Comparison of ENCODE assay signal across 16 cellular contexts in the genomic region with DNA sequence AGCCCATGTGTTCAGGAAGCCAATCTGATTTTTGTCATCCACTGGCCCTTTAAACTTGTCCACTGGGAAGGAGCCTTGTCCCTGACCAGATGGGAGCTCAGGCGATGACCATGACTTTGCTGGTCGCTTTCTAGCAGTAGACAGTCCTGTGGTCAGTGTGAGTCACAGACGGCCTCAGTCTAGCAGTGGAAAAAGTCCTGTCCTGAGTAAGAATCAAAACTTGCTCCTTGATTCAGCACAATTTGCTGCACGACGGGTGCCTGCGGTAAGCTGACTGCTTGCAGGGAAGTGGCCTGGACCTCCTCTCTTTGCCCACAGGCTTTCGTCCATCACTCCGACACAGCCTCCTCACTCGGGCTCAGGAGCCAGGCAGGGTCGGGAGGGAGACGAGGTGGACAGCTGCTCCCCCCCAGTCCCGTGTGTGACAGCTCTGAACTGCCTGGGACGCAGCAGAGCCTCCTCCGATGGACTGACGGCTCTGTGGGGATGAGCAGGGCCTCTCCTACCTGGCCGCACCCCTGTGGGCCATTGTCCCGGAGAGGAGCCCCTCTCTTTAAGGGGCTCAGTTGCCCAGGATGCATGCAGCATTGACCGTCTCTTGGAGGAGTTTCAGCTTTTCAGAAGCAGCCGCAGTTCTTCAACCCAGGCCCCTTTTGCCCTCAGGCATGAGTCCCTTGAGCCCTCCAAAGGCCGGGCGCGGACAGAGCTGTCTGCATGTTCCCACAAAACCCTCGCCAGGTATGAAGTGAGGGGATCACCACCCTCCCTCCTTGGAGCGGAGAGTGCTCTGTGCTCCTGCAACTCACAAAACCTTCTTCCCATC.
A peak's percentile ranks its signal among the peaks of the same experiment; 100 is the strongest.
DNase-seq lines count a peak whose midpoint lies in the region; ATAC-seq and TF ChIP-seq lines count a peak whose summit lies in the region.
"Had no signal": no experiment of that assay in that cellular context is flagged by ENCODE, and none has a peak within 500 bp of the region (broad histone marks: within the 10 kb centered on the region; RNA-seq: fewer than 3 reads in every experiment).

No MANE protein-coding gene starts in this region.

- no peaks in the 10 kb centered on the region for H3K36me3 ChIP-seq in HCT116 (ENCODE audit: control insufficient read depth in 1 of 2, insufficient read depth in 2 of 2, low read length in 2 of 2)
- H3K36me3 ChIP-seq: upper lobe of right lung had no signal

- TF ChIP-seq CTCF in AG04449 (IDR thresholded peaks at IDR 0.05; ENCODE audit: insufficient read depth, low read length, missing control alignments) (no peak), HCT116 (IDR thresholded peaks at IDR 0.05 in 2 of 3, conservative IDR thresholded peaks at IDR 0.05 in 1 of 3; ENCODE audit: borderline replicate concordance in 1 of 3, insufficient read depth in 1 of 3, low read depth in 2 of 3, low read length in 2 of 3) (no peak)

- BruUV-seq in HCT116 (replicated peaks; lab: Mats Ljungman, UMichigan) = no TSS peak

- H3K4me2 ChIP-seq in HCT116 (ENCODE audit: low read length) = peak overlapping the region; percentile 15; the same call in 1 of the 2 replicates

- H3K79me2 ChIP-seq in HCT116 (ENCODE audit: insufficient read depth, low read length) = no peaks in the 10 kb centered on the region

- no peaks in the 10 kb centered on the region for H4K20me1 ChIP-seq in HCT116 (ENCODE audit: insufficient read depth)

- H3K9me2 ChIP-seq in HCT116 (ENCODE audit: insufficient read depth) = no peaks in the 10 kb centered on the region

- RAD21 ChIA-PET in HCT116 (lab: Charles Lee; ENCODE audit: low non-redundant PET in 1 of 2, low total read pairs in 2 of 2, uncharacterized antibody in 2 of 2, unreplicated experiment in 2 of 2) = no interaction called here

- no peak for ATAC-seq in HCT116
- no peak for ATAC-seq in HG03432 (IDR thresholded peaks at IDR 0.05; ENCODE audit: unreplicated experiment)
- ATAC-seq: left colon, upper lobe of right lung had no signal

- TF ChIP-seq POLR2A in HCT116 (IDR thresholded peaks at IDR 0.05; ENCODE audit: borderline replicate concordance, extremely low read depth, insufficient read depth, insufficient read length) = no peak

- H3K9me3 ChIP-seq in HCT116 (ENCODE audit: control insufficient read depth in 1 of 2, insufficient read depth in 1 of 2, low read depth in 1 of 2, low read length in 2 of 2) = no peaks in the 10 kb centered on the region
- H3K9me3 ChIP-seq: upper lobe of right lung had no signal

- in situ Hi-C loops in KBM-7 (cut with MboI; ENCODE audit: low pct_unique_long_range_greater_than_20kb, low sequenced_read_pairs) = no loop called here

- intact Hi-C loops in HCT116 (cut with micrococcal nuclease) = no loop called here

- H3K27me3 ChIP-seq in HCT116 (ENCODE audit: insufficient read depth, low read length) = peaks cover 10% of the 10 kb centered on the region
- H3K27me3 ChIP-seq: upper lobe of right lung had no signal

- no peak overlapping the region for H3K27ac ChIP-seq in HCT116 (ENCODE audit: low read depth, low read length)
- H3K27ac ChIP-seq: upper lobe of right lung had no signal

- CTCF ChIA-PET in AG04449 (lab: Yijun Ruan, JAX) (no interaction called here), HCT116 (lab: Charles Lee) (no interaction called here)

- peaks cover 4 to 41% of the 10 kb centered on the region in 2 experiments; a peak in 3 of 4 replicates for H3K4me1 ChIP-seq in HCT116 (ENCODE audit: control insufficient read depth in 1 of 2, insufficient read depth in 2 of 2, low read length in 2 of 2)
- H3K4me1 ChIP-seq: upper lobe of right lung had no signal

- DNase-seq in AG04449 (ENCODE audit: low read depth, low spot score) (peak; percentile 4), HCT116 (ENCODE audit: low read depth, low spot score) (no peak), astrocyte of the hippocampus (ENCODE audit: low read depth, low spot score) (peak; percentile 81), myocyte (ENCODE audit: low read depth) (peak; percentile 92), NCI-H345 treated with DMSO at 0.1 percent for 48 hours (lab: John Stamatoyannopoulos, UW; ENCODE audit: unreplicated experiment) (no peak), KBM-7 (no peak), hypothalamus (lab: John Stamatoyannopoulos, UW) (no peak)
- DNase-seq: activated naive CD4-positive, alpha-beta T cell treated with anti-CD3 and anti-CD28 coated beads, Interleukin-2, amount 50 U/mL, for 16 hours; DMS79 treated with DMSO at 0.1 percent for 48 hours; foreskin melanocyte; Karpas-422; left colon; RPMI8226; stimulated activated CD4-positive, alpha-beta T cell treated with anti-CD3 and anti-CD28 coated beads, Interleukin-12 subunit alpha, Interleukin-12 subunit beta, amount 100 ng/mL, for 4 hours; upper lobe of right lung had no signal

- no peak overlapping the region for H3K4me3 ChIP-seq in AG04449 (ENCODE audit: low read depth, low read length)
- no peak overlapping the region for H3K4me3 ChIP-seq in HCT116 (replicated peaks in 1 of 2; ENCODE audit: low read depth in 1 of 2, low read length in 2 of 2)
- H3K4me3 ChIP-seq: upper lobe of right lung had no signal

- no peak overlapping the region for H2AFZ ChIP-seq in HCT116 (ENCODE audit: low read depth, low read length, poor library complexity, severe bottlenecking)

- POLR2A ChIA-PET in AG04449 (lab: Yijun Ruan, JAX) (no interaction called here), HCT116 (lab: Charles Lee) (no interaction called here)

- TF ChIP-seq RAD21 in HCT116 (IDR thresholded peaks at IDR 0.05; ENCODE audit: low read depth) = no peak

- H3K9ac ChIP-seq in HCT116 (ENCODE audit: low read length) = no peak overlapping the region

TF ChIP-seq in HCT116, 20 proteins besides CTCF, POLR2A, EP300 and RAD21 (continues in another document):
- TF ChIP-seq SRF (IDR thresholded peaks at IDR 0.05; ENCODE audit: low read depth) = no peak
- no peak for TF ChIP-seq SIN3A (IDR thresholded peaks at IDR 0.05; ENCODE audit: low read depth)
- TF ChIP-seq EGR1 (IDR thresholded peaks at IDR 0.05; ENCODE audit: low read depth) = no peak
- TF ChIP-seq EZH2 (IDR thresholded peaks at IDR 0.05) = no peak
- TF ChIP-seq ZNF274 (IDR thresholded peaks at IDR 0.05; ENCODE audit: low read depth, low read length) = no peak
- TF ChIP-seq, protein P1, sequence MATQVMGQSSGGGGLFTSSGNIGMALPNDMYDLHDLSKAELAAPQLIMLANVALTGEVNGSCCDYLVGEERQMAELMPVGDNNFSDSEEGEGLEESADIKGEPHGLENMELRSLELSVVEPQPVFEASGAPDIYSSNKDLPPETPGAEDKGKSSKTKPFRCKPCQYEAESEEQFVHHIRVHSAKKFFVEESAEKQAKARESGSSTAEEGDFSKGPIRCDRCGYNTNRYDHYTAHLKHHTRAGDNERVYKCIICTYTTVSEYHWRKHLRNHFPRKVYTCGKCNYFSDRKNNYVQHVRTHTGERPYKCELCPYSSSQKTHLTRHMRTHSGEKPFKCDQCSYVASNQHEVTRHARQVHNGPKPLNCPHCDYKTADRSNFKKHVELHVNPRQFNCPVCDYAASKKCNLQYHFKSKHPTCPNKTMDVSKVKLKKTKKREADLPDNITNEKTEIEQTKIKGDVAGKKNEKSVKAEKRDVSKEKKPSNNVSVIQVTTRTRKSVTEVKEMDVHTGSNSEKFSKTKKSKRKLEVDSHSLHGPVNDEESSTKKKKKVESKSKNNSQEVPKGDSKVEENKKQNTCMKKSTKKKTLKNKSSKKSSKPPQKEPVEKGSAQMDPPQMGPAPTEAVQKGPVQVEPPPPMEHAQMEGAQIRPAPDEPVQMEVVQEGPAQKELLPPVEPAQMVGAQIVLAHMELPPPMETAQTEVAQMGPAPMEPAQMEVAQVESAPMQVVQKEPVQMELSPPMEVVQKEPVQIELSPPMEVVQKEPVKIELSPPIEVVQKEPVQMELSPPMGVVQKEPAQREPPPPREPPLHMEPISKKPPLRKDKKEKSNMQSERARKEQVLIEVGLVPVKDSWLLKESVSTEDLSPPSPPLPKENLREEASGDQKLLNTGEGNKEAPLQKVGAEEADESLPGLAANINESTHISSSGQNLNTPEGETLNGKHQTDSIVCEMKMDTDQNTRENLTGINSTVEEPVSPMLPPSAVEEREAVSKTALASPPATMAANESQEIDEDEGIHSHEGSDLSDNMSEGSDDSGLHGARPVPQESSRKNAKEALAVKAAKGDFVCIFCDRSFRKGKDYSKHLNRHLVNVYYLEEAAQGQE (IDR thresholded peaks at IDR 0.05; ENCODE audit: low read depth) = no peak
- TF ChIP-seq ZBTB33 (IDR thresholded peaks at IDR 0.05; ENCODE audit: extremely low read depth, insufficient replicate concordance, low read length) = no peak
- no peak; the same call in 1 of the 2 replicates for TF ChIP-seq CBX3 (IDR thresholded peaks at IDR 0.05; ENCODE audit: low read depth)
- no peak for TF ChIP-seq CEBPB (IDR thresholded peaks at IDR 0.05; ENCODE audit: low read depth)
- no peak for TF ChIP-seq TCF7L2 (IDR thresholded peaks at IDR 0.05; ENCODE audit: borderline replicate concordance, extremely low read depth, insufficient read depth, insufficient read length)
- TF ChIP-seq YY1 (IDR thresholded peaks at IDR 0.05; ENCODE audit: extremely low read depth, insufficient replicate concordance, low read depth, low read length) = no peak
- TF ChIP-seq SP1 (IDR thresholded peaks at IDR 0.05; ENCODE audit: low read depth) = 0 out of 2 replicates have a peak, but pooled peaks have one; percentile 14
- no peak for TF ChIP-seq MAX (IDR thresholded peaks at IDR 0.05)
- peak; percentile 13; the same call in 1 of the 2 replicates for TF ChIP-seq FOSL1 (IDR thresholded peaks at IDR 0.05; ENCODE audit: low read depth)

Comparison
In these comparisons a context has a peak if more than half of its experiments do, and no peak if none do; other contexts are left out.
1. DNase-seq: peak in AG04449 (single experiment), astrocyte of the hippocampus (single experiment) and myocyte (single experiment); none in HCT116 (single experiment), NCI-H345 treated with DMSO at 0.1 percent for 48 hours (single experiment), KBM-7 (single experiment) and hypothalamus (0 of 51).